ENCODE assay signal across 8 cellular contexts in genomic region chr4:182916483-182917181, GRCh38. TPM values are rescaled to one million over a fixed set of nuclear protein-coding genes. Genes with fewer than 3 reads are reported as not detected.
DNase-seq lines count a peak whose midpoint lies in the region; ATAC-seq and TF ChIP-seq lines count a peak whose summit lies in the region.

No MANE protein-coding gene starts in this region.

- WGBS in right cardiac atrium, result 7% methylated on average over 38 of the region's 38 CpGs

- in situ Hi-C loops in GM13977 (cut with MboI; ENCODE audit: low pct_unique_long_range_greater_than_20kb, low sequenced_read_pairs, unreplicated experiment), result loop anchor here (25.0 kb wide), 1 partner anchor 429 kb away; no protein-coding TSS in a partner anchor

- no peak for TF ChIP-seq CTCF in GM13977 (IDR thresholded peaks at IDR 0.05; ENCODE audit: extremely low read depth, insufficient read depth, missing control alignments)

- H3K36me3 ChIP-seq in adipocyte (ENCODE audit: control insufficient read depth, insufficient read depth, low read length, severe bottlenecking), result peaks cover 35% of the 10 kb centered on the region

- H3K27ac ChIP-seq in right cardiac atrium (ENCODE audit: low read length), result peak overlapping the region; percentile 50

- ATAC-seq in GM18907 (IDR thresholded peaks at IDR 0.05; ENCODE audit: unreplicated experiment), result peak; percentile 29
- peak; percentile 20 for ATAC-seq in HG03135 (IDR thresholded peaks at IDR 0.05; ENCODE audit: unreplicated experiment)
- ATAC-seq in right cardiac atrium, result peak; percentile 73 to 79

- intact Hi-C loops in right cardiac atrium (cut with DNase I), result no loop called here

- H3K4me1 ChIP-seq in adipocyte (ENCODE audit: control insufficient read depth, insufficient read depth, low read length) (peaks cover 16% of the 10 kb centered on the region), right cardiac atrium (ENCODE audit: control insufficient read depth, insufficient read depth, low read length) (no peaks in the 10 kb centered on the region)

- H3K27me3 ChIP-seq in adipocyte (replicated peaks; ENCODE audit: control insufficient read depth, insufficient read depth, low read length) (no peaks in the 10 kb centered on the region), right cardiac atrium (ENCODE audit: control insufficient read depth, insufficient read depth) (no peaks in the 10 kb centered on the region)

- peak overlapping the region; percentile 96 for H3K9ac ChIP-seq in adipocyte (ENCODE audit: low read length)

- peak overlapping the region; percentile 92 for H3K4me3 ChIP-seq in adipocyte (ENCODE audit: low read length)
- peak overlapping the region; percentile 75 for H3K4me3 ChIP-seq in right cardiac atrium (ENCODE audit: low read length)

- DNase-seq in Ammon's horn (ENCODE audit: low spot score) (peak; percentile 47), OCI-M1 (lab: John Stamatoyannopoulos, UW) (peak; percentile 64), adipocyte (ENCODE audit: low read depth) (peak; percentile 84), right cardiac atrium (peak; percentile 74 to 84 (median 81)), renal cortical epithelial cell (ENCODE audit: low read depth) (peak; percentile 34), GM13977 (ENCODE audit: low spot score) (no peak)

- H3K9me3 ChIP-seq in adipocyte (ENCODE audit: control insufficient read depth, low read length) (no peaks in the 10 kb centered on the region), right cardiac atrium (ENCODE audit: control insufficient read depth, low read length) (no peaks in the 10 kb centered on the region)

RNA-seq across cellular contexts. Expression of gene DCTD, which starts 0.6 kb away (rescaled TPM):
- total RNA-seq in right cardiac atrium, result 10 to 100 TPM; 41.8 to 56.0 (median 47.1) TPM
- polyA plus RNA-seq in right cardiac atrium, result 26.7 TPM
- total RNA-seq in renal cortical epithelial cell, result 113 and 139 TPM in 2 replicates

Comparison
In these comparisons a context has a peak if more than half of its experiments do, and no peak if none do; other contexts are left out.
1. ATAC-seq: peak in every context shown above with its lines; median percentile 76 in right cardiac atrium; 29 in GM18907; 20 in HG03135.